10 cellular contexts compared by ENCODE assay signal in genomic region chr7:131012477-131013031, GRCh38.
DNase-seq lines count a peak whose midpoint lies in the region; ATAC-seq, FAIRE-seq and TF ChIP-seq lines count a peak whose summit lies in the region.
"Had no signal": no experiment of that assay in that cellular context is flagged by ENCODE, and none has a peak within 500 bp of the region (broad histone marks: within the 10 kb centered on the region; RNA-seq: fewer than 3 reads in every experiment).

No MANE protein-coding gene starts in this region.

- WGBS in right lobe of liver (ENCODE audit: insufficient coverage, low coverage, low lambda C conversion rate, missing lambda C conversion rate) = 82% methylated on average over 3 of the region's 7 CpGs

- H3K4me2 ChIP-seq in astrocyte (ENCODE audit: low read length) = peak overlapping the region; percentile 48

- H3K27ac ChIP-seq in astrocyte (ENCODE audit: low read depth, low read length) = peak overlapping the region; percentile 36
- H3K27ac ChIP-seq in right lobe of liver = peak overlapping the region; percentile 14 to 71 (median 67)
- peak overlapping the region; percentile 73 for H3K27ac ChIP-seq in upper lobe of right lung

- TF ChIP-seq CTCF in astrocyte (IDR thresholded peaks at IDR 0.05; ENCODE audit: insufficient read depth, low read depth, low read length) = no peak
- no peak for TF ChIP-seq CTCF in right lobe of liver (IDR thresholded peaks at IDR 0.05)
- no peak for TF ChIP-seq CTCF in upper lobe of right lung (IDR thresholded peaks at IDR 0.05)

- H2AFZ ChIP-seq in astrocyte (ENCODE audit: low read depth, low read length) = no peak overlapping the region

- peaks cover 9% of the 10 kb centered on the region for H3K79me2 ChIP-seq in astrocyte (ENCODE audit: insufficient read depth, low read length)

- ATAC-seq in right lobe of liver = peak; percentile 33 to 49 (median 46)
- no peak for ATAC-seq in upper lobe of right lung
- ATAC-seq in HG03280 (IDR thresholded peaks at IDR 0.05; ENCODE audit: unreplicated experiment) = no peak
- ATAC-seq in HG03025 (IDR thresholded peaks at IDR 0.05; ENCODE audit: low FRiP score, unreplicated experiment) = no peak

- H3K9ac ChIP-seq in astrocyte (ENCODE audit: low read length) = no peak overlapping the region

- no peaks in the 10 kb centered on the region for H3K27me3 ChIP-seq in astrocyte (ENCODE audit: insufficient read depth, low read length)
- no peaks in the 10 kb centered on the region for H3K27me3 ChIP-seq in right lobe of liver
- no peaks in the 10 kb centered on the region for H3K27me3 ChIP-seq in upper lobe of right lung

- H3K4me1 ChIP-seq in astrocyte (ENCODE audit: insufficient read depth, low read length) (peaks cover 39% of the 10 kb centered on the region), right lobe of liver (peaks cover 0 to 66% (median 20%) of the 10 kb centered on the region in 4 donors), upper lobe of right lung (peaks cover 90% of the 10 kb centered on the region)

- H3K9me3 Mint-ChIP-seq in activated naive CD4-positive, alpha-beta T cell treated with anti-CD3 and anti-CD28 coated beads, Interleukin-2, amount 50 U/mL, for 24 hours = no peaks in the 10 kb centered on the region
- H3K9me3 Mint-ChIP-seq in astrocyte (ENCODE audit: unreplicated experiment) = peaks cover 2% of the 10 kb centered on the region
- H3K9me3 Mint-ChIP-seq: H9 had no signal

- TF ChIP-seq POLR2A in right lobe of liver (IDR thresholded peaks at IDR 0.05) = no peak

- FAIRE-seq in astrocyte (lab: Jason Lieb, UNC) = no peak

- no peaks in the 10 kb centered on the region for H4K20me1 ChIP-seq in astrocyte (ENCODE audit: insufficient read depth, low read length)

- H3K27me3 Mint-ChIP-seq in activated naive CD4-positive, alpha-beta T cell treated with anti-CD3 and anti-CD28 coated beads, Interleukin-2, amount 50 U/mL, for 24 hours = no peaks in the 10 kb centered on the region
- H3K27me3 Mint-ChIP-seq in astrocyte (ENCODE audit: low read depth, unreplicated experiment) = no peaks in the 10 kb centered on the region

- peaks cover 90% of the 10 kb centered on the region for H3K4me1 Mint-ChIP-seq in activated naive CD4-positive, alpha-beta T cell treated with anti-CD3 and anti-CD28 coated beads, Interleukin-2, amount 50 U/mL, for 24 hours
- peaks cover 62% of the 10 kb centered on the region for H3K4me1 Mint-ChIP-seq in astrocyte (ENCODE audit: low read depth, unreplicated experiment)

- H3K4me3 Mint-ChIP-seq in activated naive CD4-positive, alpha-beta T cell treated with anti-CD3 and anti-CD28 coated beads, Interleukin-2, amount 50 U/mL, for 24 hours = peak overlapping the region; percentile 86
- no peak overlapping the region for H3K4me3 Mint-ChIP-seq in astrocyte (ENCODE audit: unreplicated experiment)
- H3K4me3 Mint-ChIP-seq: H9 had no signal

- H3K9me3 ChIP-seq in astrocyte (ENCODE audit: insufficient read depth, low read depth, low read length) (no peaks in the 10 kb centered on the region), right lobe of liver (no peaks in the 10 kb centered on the region), upper lobe of right lung (no peaks in the 10 kb centered on the region)

- H3K4me3 ChIP-seq in astrocyte (ENCODE audit: insufficient read depth, low read depth, low read length) (no peak overlapping the region), right lobe of liver (no peak overlapping the region), upper lobe of right lung (no peak overlapping the region)

- intact Hi-C loops in right lobe of liver (cut with DNase I) (no loop called here), upper lobe of right lung (cut with DNase I) (loop anchor here (10.0 kb wide), 1 partner anchor 118 kb away; no protein-coding TSS in a partner anchor)

- no peak for DNase-seq in activated naive CD4-positive, alpha-beta T cell treated with anti-CD3 and anti-CD28 coated beads, Interleukin-2, amount 50 U/mL, for 16 hours
- DNase-seq in astrocyte (ENCODE audit: low read depth) (no peak), right lobe of liver (no peak), upper lobe of right lung (no peak), NCI-H1694 (lab: John Stamatoyannopoulos, UW) (no peak)
- DNase-seq: H9, NCI-H526 had no signal

- peak overlapping the region; percentile 100 for H3K27ac Mint-ChIP-seq in activated naive CD4-positive, alpha-beta T cell treated with anti-CD3 and anti-CD28 coated beads, Interleukin-2, amount 50 U/mL, for 24 hours
- no peak overlapping the region for H3K27ac Mint-ChIP-seq in astrocyte (ENCODE audit: unreplicated experiment)

- H3K36me3 ChIP-seq in astrocyte (ENCODE audit: insufficient read depth, low read length) (no peaks in the 10 kb centered on the region), right lobe of liver (no peaks in the 10 kb centered on the region), upper lobe of right lung (no peaks in the 10 kb centered on the region)

- H3K36me3 Mint-ChIP-seq in activated naive CD4-positive, alpha-beta T cell treated with anti-CD3 and anti-CD28 coated beads, Interleukin-2, amount 50 U/mL, for 24 hours = peaks cover 10% of the 10 kb centered on the region
- H3K36me3 Mint-ChIP-seq in astrocyte (ENCODE audit: low read depth, unreplicated experiment) = peaks cover 16% of the 10 kb centered on the region

Comparison
In these comparisons a context has a peak if more than half of its experiments do, and no peak if none do; other contexts are left out.
1. ATAC-seq: peak in right lobe of liver (4 of 4); none in upper lobe of right lung (single experiment), HG03280 (single experiment) and HG03025 (single experiment).
2. Peak in every context shown above with its lines, with median percentiles within 50 percentile points of each other: H3K27ac ChIP-seq.